Comparison of ENCODE assay signal across 8 cellular contexts in the genomic region with DNA sequence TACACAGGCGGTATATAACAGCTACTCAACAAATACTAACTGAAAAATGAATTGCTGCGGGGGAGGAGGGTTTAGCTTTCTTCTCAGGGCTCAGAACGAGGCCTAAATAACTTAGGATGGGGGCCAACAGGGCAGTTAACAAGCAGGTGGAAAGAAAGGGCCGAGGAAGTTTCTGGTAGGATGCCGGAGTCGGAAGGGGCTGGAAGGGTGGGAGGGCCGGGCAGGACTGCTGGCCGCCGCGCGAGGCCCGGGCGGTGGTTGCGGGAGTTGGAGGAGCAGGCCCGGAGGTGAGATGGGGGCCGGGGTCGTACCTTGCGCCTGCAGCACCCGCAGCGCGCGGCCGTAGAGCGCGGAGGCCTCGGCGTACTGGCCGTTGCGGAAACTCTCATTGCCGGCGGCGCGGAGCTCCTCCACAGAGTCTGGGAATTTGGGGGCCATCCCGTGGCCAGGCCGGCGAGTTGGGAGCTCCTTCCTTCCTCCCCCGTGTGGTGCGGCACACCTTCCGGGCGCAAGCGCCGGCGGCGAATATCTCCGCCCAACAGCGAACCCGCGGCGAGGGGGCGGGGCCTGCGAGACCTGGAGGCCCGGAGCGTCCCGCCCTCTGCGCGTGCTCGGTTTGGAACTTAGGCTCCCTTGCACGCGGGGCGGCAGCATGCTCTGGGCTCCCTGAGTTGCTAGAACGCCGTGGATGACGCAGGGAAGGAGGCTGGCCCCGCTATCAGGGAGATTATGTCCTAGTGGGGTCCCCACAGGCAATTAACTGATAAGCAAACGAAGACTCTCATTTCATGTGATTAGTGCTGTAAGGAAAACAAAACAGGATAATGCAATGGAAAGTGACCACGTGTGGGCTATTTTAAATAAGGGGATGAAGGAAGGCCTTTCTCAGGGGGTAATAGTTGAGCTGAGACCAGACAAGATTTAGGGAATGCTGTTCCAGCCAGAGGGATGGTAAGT. TPM values are rescaled to one million over a fixed set of nuclear protein-coding genes. Genes with fewer than 3 reads are reported as not detected.
A peak's percentile ranks its signal among the peaks of the same experiment; 100 is the strongest.
DNase-seq lines count a peak whose midpoint lies in the region; ATAC-seq and TF ChIP-seq lines count a peak whose summit lies in the region.

A gene with protein sequence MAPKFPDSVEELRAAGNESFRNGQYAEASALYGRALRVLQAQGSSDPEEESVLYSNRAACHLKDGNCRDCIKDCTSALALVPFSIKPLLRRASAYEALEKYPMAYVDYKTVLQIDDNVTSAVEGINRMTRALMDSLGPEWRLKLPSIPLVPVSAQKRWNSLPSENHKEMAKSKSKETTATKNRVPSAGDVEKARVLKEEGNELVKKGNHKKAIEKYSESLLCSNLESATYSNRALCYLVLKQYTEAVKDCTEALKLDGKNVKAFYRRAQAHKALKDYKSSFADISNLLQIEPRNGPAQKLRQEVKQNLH (minus strand): TSS at position 502 of the 957 bp plus-strand sequence. CDS start 64 bp downstream, at position 438.

- H3K4me2 ChIP-seq in skeletal muscle satellite cell (ENCODE audit: low read length) = peak within 1 kb of the TSS; percentile 86

- TF ChIP-seq CTCF in VCaP (conservative IDR thresholded peaks at IDR 0.05) = no peak

- H3K9me3 ChIP-seq in iPS-15b (ENCODE audit: control insufficient read depth, insufficient read depth, low read length) (no peaks in the 10 kb centered on the region), skeletal muscle satellite cell (replicated peaks; ENCODE audit: low read length) (no peaks in the 10 kb centered on the region)

- H3K36me3 ChIP-seq in iPS-15b (ENCODE audit: control insufficient read depth, insufficient read depth, low read length) (peaks cover 3% of the 10 kb centered on the region), skeletal muscle satellite cell (ENCODE audit: insufficient read depth, low read length) (peaks cover 22% of the 10 kb centered on the region)

- DNase-seq in ACHN = peak; percentile 92
- peak; percentile 91 for DNase-seq in NCI-H2196 treated with DMSO at 0.1 percent for 48 hours (lab: John Stamatoyannopoulos, UW; ENCODE audit: unreplicated experiment)
- DNase-seq in T47D (ENCODE audit: low read depth in 1 of 2, low spot score in 1 of 2) = peak; percentile 96 to 98

- peaks cover 9% of the 10 kb centered on the region for H3K4me1 ChIP-seq in iPS-15b (ENCODE audit: control insufficient read depth, insufficient read depth, low read length)
- peaks cover 23% of the 10 kb centered on the region for H3K4me1 ChIP-seq in skeletal muscle satellite cell (ENCODE audit: control insufficient read depth, insufficient read depth, low read length)

- peak within 1 kb of the TSS; percentile 82 for H3K27ac ChIP-seq in VCaP

- H3K9ac ChIP-seq in iPS-15b (ENCODE audit: low read depth, low read length) (peak within 1 kb of the TSS; percentile 49), skeletal muscle satellite cell (ENCODE audit: low read depth, low read length) (peak within 1 kb of the TSS; percentile 86)

- in situ Hi-C loops in ACHN (cut with HindIII; ENCODE audit: low pct_ligation_motif_present, low pct_unique_long_range_greater_than_20kb, low sequenced_read_pairs) = no loop called here
- in situ Hi-C loops in T47D (cut with HindIII; ENCODE audit: low pct_unique_long_range_greater_than_20kb, low sequenced_read_pairs) = no loop called here

- H3K27me3 ChIP-seq in iPS-15b (ENCODE audit: control insufficient read depth, insufficient read depth, low read length) (peaks cover 51% of the 10 kb centered on the region), skeletal muscle satellite cell (ENCODE audit: control insufficient read depth, insufficient read depth, low read length) (no peaks in the 10 kb centered on the region)

- peak; percentile 70 for ATAC-seq in GM18873 (IDR thresholded peaks at IDR 0.05; ENCODE audit: low FRiP score, unreplicated experiment)
- peak; percentile 84 for ATAC-seq in HG03135 (IDR thresholded peaks at IDR 0.05; ENCODE audit: unreplicated experiment)

- H3K4me3 ChIP-seq in iPS-15b (ENCODE audit: low read depth, low read length) = peak within 1 kb of the TSS; percentile 63
- H3K4me3 ChIP-seq in skeletal muscle satellite cell (ENCODE audit: low read length) = peak within 1 kb of the TSS; percentile 80

RNA-seq across cellular contexts. Expression of the gene that starts here (rescaled TPM):
- total RNA-seq in skeletal muscle satellite cell (2012; rRNA removed) = 51.5 and 52.0 TPM in 2 replicates

Comparison
In these comparisons a context has a peak if more than half of its experiments do, and no peak if none do; other contexts are left out.
1. Peak in every context shown above with its lines: DNase-seq, ATAC-seq, H3K4me3 ChIP-seq and H3K27ac ChIP-seq.